ENCODE assay signal across 8 cellular contexts in the genomic region with DNA sequence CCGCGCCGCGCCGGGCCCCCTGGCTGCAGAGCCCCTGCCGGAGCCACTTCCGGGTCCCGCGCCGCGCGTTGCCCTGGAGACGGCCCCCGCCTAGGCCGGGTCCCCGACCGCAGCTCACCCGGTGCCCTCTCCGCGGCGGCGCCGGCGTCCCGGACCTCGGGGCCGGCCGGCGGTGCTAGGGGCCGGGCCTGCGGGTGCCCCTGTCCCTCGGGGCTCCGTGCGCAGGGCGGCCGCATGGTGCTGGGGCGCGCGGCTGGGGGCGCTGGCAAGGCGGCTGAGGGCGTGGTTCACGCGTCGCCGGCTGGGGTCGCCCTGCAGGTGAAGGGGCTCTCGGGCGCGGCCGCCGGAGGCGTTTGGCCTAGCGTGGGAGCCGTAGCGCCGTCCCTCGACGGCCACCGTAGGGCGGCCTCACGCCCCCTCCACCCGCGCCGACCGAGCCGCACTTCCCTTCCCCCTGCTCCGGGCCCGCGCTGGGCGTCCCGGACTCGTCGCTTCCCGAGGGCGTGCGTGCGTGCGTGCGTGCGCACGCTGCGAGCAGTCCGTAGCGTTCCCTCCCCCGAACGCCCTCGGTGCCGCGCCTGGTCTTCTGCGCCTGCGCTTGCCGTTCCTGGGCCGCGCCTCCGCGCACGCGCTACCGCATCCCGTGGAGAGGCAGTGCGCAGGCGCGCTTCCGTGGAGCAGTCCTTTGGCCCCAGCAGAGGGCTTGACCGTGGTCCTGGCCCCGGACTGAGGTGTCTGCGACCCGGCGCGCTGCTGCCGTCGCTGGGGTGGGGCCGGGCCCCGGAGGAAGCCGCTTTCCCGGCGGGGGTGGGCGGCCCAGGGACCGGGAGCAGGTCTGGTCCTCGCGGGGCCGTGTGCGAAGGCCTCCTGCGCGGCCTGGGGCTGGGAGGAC. TPM values are rescaled to one million over a fixed set of nuclear protein-coding genes. Genes with fewer than 3 reads are reported as not detected.
DNase-seq lines count a peak whose midpoint lies in the region; ATAC-seq and TF ChIP-seq lines count a peak whose summit lies in the region.

Gene TMEM250 (minus strand): TSS at position 509 of the 892 bp plus-strand sequence. CDS start 1,975 bp downstream, outside the sequence.

- peak within 1 kb of the TSS; percentile 60 for H3K4me3 ChIP-seq in mucosa of descending colon

- H3K9me3 ChIP-seq in mucosa of descending colon: no peaks in the 10 kb centered on the region

- peaks cover 5% of the 10 kb centered on the region for H3K36me3 ChIP-seq in mucosa of descending colon (ENCODE audit: low read depth)

- no peak for TF ChIP-seq EP300 in Ishikawa (IDR thresholded peaks at IDR 0.05; ENCODE audit: borderline replicate concordance)

- intact Hi-C loops in mucosa of descending colon (cut with DNase I, micrococcal nuclease): no loop called here

- ATAC-seq in GM21576 (IDR thresholded peaks at IDR 0.05; ENCODE audit: unreplicated experiment): peak; percentile 60
- ATAC-seq in mucosa of descending colon: peak; percentile 89

- no peak for TF ChIP-seq CTCF in mucosa of descending colon (IDR thresholded peaks at IDR 0.05)

- TF ChIP-seq RAD21 in Ishikawa (IDR thresholded peaks at IDR 0.05; ENCODE audit: low read depth): no peak; the same call in 1 of the 2 replicates

- DNase-seq in DMS153 treated with DMSO at 0.1 percent for 48 hours (lab: John Stamatoyannopoulos, UW; ENCODE audit: unreplicated experiment) (peak; percentile 93), OCI-M2 (lab: John Stamatoyannopoulos, UW; ENCODE audit: unreplicated experiment) (peak; percentile 21), activated T-cell treated with anti-CD3 and anti-CD28 coated beads for 4 hours (peak; percentile 94), epithelial cell of prostate (ENCODE audit: low read depth, low spot score) (peak; percentile 83), mucosa of descending colon (peak; percentile 95 to 98 (median 98))
- DNase-seq in stimulated activated CD8-positive, alpha-beta memory T cell treated with anti-CD3 and anti-CD28 coated beads, Interleukin-4, amount 100 ng/mL, for 1 hour (ENCODE audit: low read depth in 2 of 2, low spot score in 1 of 2): peak; percentile 78 to 90

- peaks cover 32% of the 10 kb centered on the region for H3K4me1 ChIP-seq in mucosa of descending colon (ENCODE audit: low read depth)

- peak within 1 kb of the TSS; percentile 86 for H3K27ac ChIP-seq in epithelial cell of prostate

TF ChIP-seq in Ishikawa, 13 proteins besides CTCF, POLR2A, EP300 and RAD21:
- peak; percentile 70; the same call in 1 of the 2 replicates for TF ChIP-seq MAX (IDR thresholded peaks at IDR 0.05)
- peak; percentile 81 for TF ChIP-seq TAF1 (IDR thresholded peaks at IDR 0.05; ENCODE audit: low read depth)
- TF ChIP-seq TCF12 (IDR thresholded peaks at IDR 0.05; ENCODE audit: low read depth): 0 out of 2 replicates have a peak, but pooled peaks have one; percentile 49
- no peak; the same call in 1 of the 2 replicates for TF ChIP-seq CREB1 (IDR thresholded peaks at IDR 0.05; ENCODE audit: low read depth)
- peak; percentile 79 for TF ChIP-seq EGR1 (IDR thresholded peaks at IDR 0.05)
- no peak for TF ChIP-seq REST (IDR thresholded peaks at IDR 0.05; ENCODE audit: low read depth)
- no peak for TF ChIP-seq FOXM1 (IDR thresholded peaks at IDR 0.05; ENCODE audit: borderline replicate concordance, low read depth)

RNA-seq across cellular contexts. Expression of gene TMEM250, which starts in this region (rescaled TPM):
- total RNA-seq in mucosa of descending colon: 10 to 100 TPM; 47.4 to 54.1 (median 52.0) TPM

Comparison
In these comparisons a context has a peak if more than half of its experiments do, and no peak if none do; other contexts are left out.
1. Peak in every context shown above with its lines: DNase-seq, ATAC-seq, H3K4me3 ChIP-seq and H3K27ac ChIP-seq.
2. DNase-seq: peak in every context shown above with its lines; median percentile 98 in mucosa of descending colon; 94 in activated T-cell treated with anti-CD3 and anti-CD28 coated beads for 4 hours; 93 in DMS153 treated with DMSO at 0.1 percent for 48 hours; 84 in stimulated activated CD8-positive, alpha-beta memory T cell treated with anti-CD3 and anti-CD28 coated beads, Interleukin-4, amount 100 ng/mL, for 1 hour; 83 in epithelial cell of prostate; 21 in OCI-M2.